ENCODE assay signal across 13 cellular contexts in the genomic region with DNA sequence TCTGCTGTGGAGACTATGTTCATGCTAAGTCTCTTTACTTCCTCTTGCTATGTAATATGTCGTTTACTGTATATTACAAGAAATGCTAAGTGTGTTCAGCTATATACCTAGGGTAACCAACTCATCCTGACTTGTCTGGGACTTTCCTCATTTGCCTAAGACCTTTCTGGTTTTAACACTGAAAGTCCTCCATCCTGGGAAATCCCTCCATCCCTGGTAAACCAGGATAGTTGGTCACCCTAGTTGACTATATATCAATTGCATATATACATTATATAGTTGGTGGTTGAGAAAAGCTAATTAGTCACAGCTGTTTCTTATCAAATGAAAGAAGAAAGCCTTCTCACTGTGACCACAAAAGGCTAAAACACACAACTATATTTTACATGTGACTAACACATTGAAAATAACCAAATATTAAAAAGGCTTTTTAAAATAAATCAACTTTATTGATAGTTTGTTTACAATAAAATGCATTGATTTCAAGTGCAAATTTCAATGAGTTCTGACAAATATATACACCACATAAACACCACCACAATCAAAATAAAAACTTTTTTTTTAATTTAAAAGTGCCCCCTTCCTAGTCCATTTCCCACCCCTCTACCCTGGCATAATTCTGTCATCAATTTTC.
DNase-seq lines count a peak whose midpoint lies in the region; ATAC-seq, FAIRE-seq and TF ChIP-seq lines count a peak whose summit lies in the region.
"Had no signal": no experiment of that assay in that cellular context is flagged by ENCODE, and none has a peak within 500 bp of the region (broad histone marks: within the 10 kb centered on the region; RNA-seq: fewer than 3 reads in every experiment).

No MANE protein-coding gene starts in this region.

- intact Hi-C loops in posterior vena cava (cut with DNase I), result no loop called here

- no peak for TF ChIP-seq CTCF in epithelial cell of esophagus (IDR thresholded peaks at IDR 0.05; ENCODE audit: insufficient read depth, low read depth, low read length, missing control alignments)

- peak; percentile 67 for ATAC-seq in GM19452 (IDR thresholded peaks at IDR 0.05; ENCODE audit: unreplicated experiment)
- peak; percentile 58 for ATAC-seq in HG03135 (IDR thresholded peaks at IDR 0.05; ENCODE audit: unreplicated experiment)

- DNase-seq in ELR (ENCODE audit: low read depth), result peak; percentile 65
- DNase-seq in epithelial cell of esophagus (ENCODE audit: low read depth), result peak; percentile 50
- no peak for DNase-seq in NCI-H1694 (lab: John Stamatoyannopoulos, UW)
- DNase-seq in GM12892 (ENCODE audit: insufficient read length), result no peak
- DNase-seq in posterior vena cava (ENCODE audit: low spot score), result no peak
- no peak for DNase-seq in NCI-H526 treated with DMSO at 0.1 percent for 48 hours (lab: John Stamatoyannopoulos, UW)
- DNase-seq: brain microvascular endothelial cell; Calu3; hippocampal formation; Kasumi-1; NK-92 treated with Interleukin-12 subunit alpha and Interleukin-12 subunit beta, amount 100 ng/mL, for 24 hours had no signal

- FAIRE-seq in GM12892 (lab: Jason Lieb, UNC), result no peak

- H3K4me3 ChIP-seq in epithelial cell of esophagus (ENCODE audit: low read length), result no peak overlapping the region

- TF ChIP-seq POLR2A in GM12892 (IDR thresholded peaks at IDR 0.05; ENCODE audit: low read depth, low read length), result no peak

Comparison
In these comparisons a context has a peak if more than half of its experiments do, and no peak if none do; other contexts are left out.
1. DNase-seq: peak in ELR (single experiment) and epithelial cell of esophagus (single experiment); none in NCI-H1694 (single experiment), GM12892 (single experiment), posterior vena cava (single experiment) and NCI-H526 treated with DMSO at 0.1 percent for 48 hours (single experiment).